ENCODE assay signal across 25 cellular contexts in genomic region chr11:118074785-118075184, GRCh38. TPM values are rescaled to one million over a fixed set of nuclear protein-coding genes. Genes with fewer than 3 reads are reported as not detected.
DNase-seq lines count a peak whose midpoint lies in the region; ATAC-seq and TF ChIP-seq lines count a peak whose summit lies in the region.
"Had no signal": no experiment of that assay in that cellular context is flagged by ENCODE, and none has a peak within 500 bp of the region (broad histone marks: within the 10 kb centered on the region; RNA-seq: fewer than 3 reads in every experiment).

No MANE protein-coding gene starts in this region.

- H3K36me3 ChIP-seq in mammary epithelial cell (ENCODE audit: insufficient read depth, low read length): no peaks in the 10 kb centered on the region
- H3K36me3 ChIP-seq in mucosa of descending colon (ENCODE audit: low read depth): no peaks in the 10 kb centered on the region
- no peaks in the 10 kb centered on the region for H3K36me3 ChIP-seq in vagina
- H3K36me3 ChIP-seq: adrenal gland, cardiac muscle cell, WERI-Rb-1 had no signal

- intact Hi-C loops in mammary epithelial cell (cut with micrococcal nuclease): loop anchor here (5.0 kb wide), 1 partner anchor 68 kb away; no protein-coding TSS in a partner anchor
- intact Hi-C loops in mucosa of descending colon (cut with DNase I, micrococcal nuclease): no loop called here
- intact Hi-C loops in vagina (cut with DNase I): no loop called here
- intact Hi-C loops in Right ventricle myocardium superior (cut with DNase I): no loop called here

- BruUV-seq in mammary epithelial cell (replicated peaks; lab: Mats Ljungman, UMichigan): no TSS peak

- ATAC-seq in mucosa of descending colon (peak; percentile 54), Right ventricle myocardium superior (ENCODE audit: poor library complexity) (no peak)
- ATAC-seq: CD8-positive, alpha-beta T cell; naive thymus-derived CD4-positive, alpha-beta T cell; stimulated activated memory B cell treated with anti-CD40 and anti-IgM and Interleukin-4, amounts not matched to agents 10 μg/mL and 1 μg/mL and 100 μg/mL, for 72 hours had no signal

- 0% methylated on average over 1 of the region's 2 CpGs for WGBS in mammary epithelial cell (ENCODE audit: low coverage, missing lambda C conversion rate)

- H2AFZ ChIP-seq in mammary epithelial cell (ENCODE audit: low read depth, low read length): peak overlapping the region; percentile 77

- no peaks in the 10 kb centered on the region for H3K27me3 ChIP-seq in mammary epithelial cell (ENCODE audit: insufficient read depth, low read length)
- H3K27me3 ChIP-seq in vagina: no peaks in the 10 kb centered on the region
- H3K27me3 ChIP-seq: adrenal gland, cardiac muscle cell, testis had no signal

- H3K4me1 ChIP-seq in mammary epithelial cell (ENCODE audit: insufficient read depth, low read length): peaks cover 42% of the 10 kb centered on the region
- peaks cover 20% of the 10 kb centered on the region for H3K4me1 ChIP-seq in mucosa of descending colon (ENCODE audit: low read depth)
- no peaks in the 10 kb centered on the region for H3K4me1 ChIP-seq in vagina
- H3K4me1 ChIP-seq: adrenal gland, testis had no signal

- in situ Hi-C loops in mammary epithelial cell (cut with MboI; ENCODE audit: low sequenced_read_pairs in 2 of 2): no loop called here

- H3K4me3 ChIP-seq in mammary epithelial cell (replicated peaks in 1 of 3; ENCODE audit: insufficient read depth in 1 of 3, low read depth in 2 of 3, low read length in 3 of 3) (no peak overlapping the region), mucosa of descending colon (no peak overlapping the region), vagina (no peak overlapping the region)
- H3K4me3 ChIP-seq: adrenal gland, cardiac muscle cell, testis had no signal

- H3K27ac ChIP-seq in mammary epithelial cell (ENCODE audit: insufficient read depth, low read depth, low read length): peak overlapping the region; percentile 77
- peak overlapping the region; percentile 59 for H3K27ac ChIP-seq in vagina
- H3K27ac ChIP-seq: adrenal gland, cardiac muscle cell, testis, WERI-Rb-1 had no signal

- no peak overlapping the region for H3K9ac ChIP-seq in mammary epithelial cell (ENCODE audit: insufficient read depth, low read length)

- DNase-seq in LoVo (ENCODE audit: low spot score): peak; percentile 59
- peak; percentile 91 for DNase-seq in mammary epithelial cell
- DNase-seq in mucosa of descending colon: peak in 2 of 3 donors; percentile 57 to 64
- DNase-seq in vagina (ENCODE audit: extremely low spot score in 2 of 2): no peak
- DNase-seq in Right ventricle myocardium superior: no peak
- no peak for DNase-seq in occipital lobe (lab: John Stamatoyannopoulos, UW)
- no peak for DNase-seq in NCI-H2196 (lab: John Stamatoyannopoulos, UW; ENCODE audit: unreplicated experiment)
- DNase-seq: activated CD4-positive, alpha-beta T cell treated with anti-CD3 and anti-CD28 coated beads, Interleukin-2, amount 50 U/mL, for 4 hours; activated CD8-positive, alpha-beta memory T cell treated with anti-CD3 and anti-CD28 coated beads, Interleukin-2, amount 50 U/mL, for 48 hours; activated effector memory CD4-positive, alpha-beta T cell treated with Interleukin-2 at 50 U/mL for 16 hours; adrenal gland; CD8-positive, alpha-beta T cell; foreskin melanocyte; hippocampal formation; MM.1S; naive thymus-derived CD4-positive, alpha-beta T cell; NCI-H1694; NCI-H774; T-helper 2 cell; testis; WERI-Rb-1 had no signal

- CTCF ChIA-PET in mammary epithelial cell (lab: Charles Lee; ENCODE audit: low non-redundant PET): no interaction called here

- no peaks in the 10 kb centered on the region for H4K20me1 ChIP-seq in mammary epithelial cell (ENCODE audit: insufficient read depth, low read length)

- H3K9me3 ChIP-seq in mammary epithelial cell (replicated peaks; ENCODE audit: insufficient read depth, low read length): no peaks in the 10 kb centered on the region
- no peaks in the 10 kb centered on the region for H3K9me3 ChIP-seq in mucosa of descending colon
- no peaks in the 10 kb centered on the region for H3K9me3 ChIP-seq in vagina
- H3K9me3 ChIP-seq: adrenal gland, testis had no signal

- peak overlapping the region; percentile 60 for H3K4me2 ChIP-seq in mammary epithelial cell (ENCODE audit: insufficient read depth, low read depth, low read length)

- no peak for TF ChIP-seq POLR2A in vagina (IDR thresholded peaks at IDR 0.05)

- no peaks in the 10 kb centered on the region for H3K79me2 ChIP-seq in mammary epithelial cell (ENCODE audit: insufficient read depth, low read length)

- dilution Hi-C loops in mammary epithelial cell (cut with HindIII; ENCODE audit: low sequenced_read_pairs): no loop called here

- TF ChIP-seq CTCF in mammary epithelial cell (conservative IDR thresholded peaks at IDR 0.05 in 1 of 2, IDR thresholded peaks at IDR 0.05 in 1 of 2; ENCODE audit: extremely low read depth in 1 of 2, insufficient read depth in 1 of 2, low read depth in 1 of 2, low read length in 2 of 2): no peak
- no peak for TF ChIP-seq CTCF in mucosa of descending colon (IDR thresholded peaks at IDR 0.05)
- TF ChIP-seq CTCF in vagina (IDR thresholded peaks at IDR 0.05): no peak

RNA-seq across cellular contexts. Expression of gene TMPRSS4, which starts 2.1 kb away (rescaled TPM):
- total RNA-seq in mammary epithelial cell (1 to 10 TPM in 1 of 2 donors, under 1 TPM in 1; 0.67 to 2.9 TPM), mucosa of descending colon (100 to 1,000 TPM; 159 to 648 (median 243) TPM), vagina (20.9 TPM), Right ventricle myocardium superior (not detected), occipital lobe (not detected)
- polyA plus RNA-seq in mammary epithelial cell: 5.6 TPM
- polyA minus RNA-seq in mammary epithelial cell: 26.3 TPM
- total RNA-seq: cardiac muscle cell; CD8-positive, alpha-beta T cell; endothelial cell of umbilical vein; naive thymus-derived CD4-positive, alpha-beta T cell; SK-MEL-5 had no signal
- polyA plus RNA-seq: cardiac muscle cell; endothelial cell of umbilical vein; naive thymus-derived CD4-positive, alpha-beta T cell had no signal

RNA-seq across cellular contexts. Expression of gene SMIM35, which starts 12.0 kb away (rescaled TPM):
- not detected for total RNA-seq in mammary epithelial cell
- not detected for polyA plus RNA-seq in mammary epithelial cell
- polyA minus RNA-seq in mammary epithelial cell: not detected
- total RNA-seq in mucosa of descending colon: not detected
- total RNA-seq in vagina: not detected
- total RNA-seq in Right ventricle myocardium superior: not detected
- total RNA-seq in occipital lobe: not detected
- total RNA-seq: cardiac muscle cell, endothelial cell of umbilical vein, SK-MEL-5 had no signal
- polyA plus RNA-seq: cardiac muscle cell, endothelial cell of umbilical vein had no signal

Comparison
In these comparisons a context has a peak if more than half of its experiments do, and no peak if none do; other contexts are left out.
1. DNase-seq: peak in LoVo (single experiment), mammary epithelial cell (single experiment) and mucosa of descending colon (2 of 3); none in vagina (0 of 2), Right ventricle myocardium superior (single experiment), occipital lobe (single experiment) and NCI-H2196 (single experiment).